In the genomic region with DNA sequence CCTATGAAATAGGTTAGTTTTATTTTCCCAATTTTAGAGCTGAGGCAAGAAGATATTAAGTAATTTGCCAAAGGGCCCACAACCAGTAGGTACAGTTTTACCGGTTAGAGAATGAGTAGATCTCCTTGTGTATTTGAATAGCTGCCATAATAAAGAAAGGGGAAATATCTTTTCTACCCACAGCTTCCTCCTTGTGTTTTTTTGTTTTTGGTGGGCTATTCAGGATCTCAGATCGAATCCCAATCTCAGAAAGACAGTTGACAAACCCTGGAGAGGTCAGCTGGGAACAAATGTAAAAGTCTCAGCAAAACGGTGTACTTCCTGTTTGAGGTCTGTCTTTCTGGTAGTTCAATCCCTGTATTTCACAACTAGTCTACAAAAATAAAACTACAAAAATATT, we compare ENCODE assay signal across 9 cellular contexts. TPM values are rescaled to one million over a fixed set of nuclear protein-coding genes. Genes with fewer than 3 reads are reported as not detected.
A peak's percentile ranks its signal among the peaks of the same experiment; 100 is the strongest.
DNase-seq lines count a peak whose midpoint lies in the region; ATAC-seq, FAIRE-seq and TF ChIP-seq lines count a peak whose summit lies in the region.
"Had no signal": no experiment of that assay in that cellular context is flagged by ENCODE, and none has a peak within 500 bp of the region (broad histone marks: within the 10 kb centered on the region; RNA-seq: fewer than 3 reads in every experiment).

No MANE protein-coding gene starts in this region.

- in situ Hi-C loops in K562 (cut with MboI) = no loop called here

- no peak overlapping the region for H2AFZ ChIP-seq in K562 (ENCODE audit: low read depth, low read length)

- H4K20me1 ChIP-seq in K562 (replicated peaks; ENCODE audit: control insufficient read depth, insufficient read depth, low read length) = 0 out of 2 replicates have a peak, but pooled peaks cover 5% of the 10 kb centered on the region

- H3K9me1 ChIP-seq in K562 (ENCODE audit: control insufficient read depth, insufficient read depth, low read length) = no peaks in the 10 kb centered on the region

- 43% methylated on average over 3 of the region's 3 CpGs for WGBS in K562 (ENCODE audit: insufficient coverage, low coverage, missing lambda C conversion rate)
- 27 to 36% methylated on average over 3 of the region's 3 CpGs for WGBS in pancreas, 2 donors

- no peak for TF ChIP-seq CTCF in K562 (IDR thresholded peaks at IDR 0.05 in 2 of 3, conservative IDR thresholded peaks at IDR 0.05 in 1 of 3; ENCODE audit: insufficient read depth in 2 of 3, low read depth in 1 of 3, low read length in 3 of 3)
- TF ChIP-seq CTCF in pancreas (IDR thresholded peaks at IDR 0.05) = no peak

- ATAC-seq in GM19351 (IDR thresholded peaks at IDR 0.05; ENCODE audit: unreplicated experiment) (peak; percentile 37), HG03342 (IDR thresholded peaks at IDR 0.05; ENCODE audit: unreplicated experiment) (peak; percentile 31), K562 (no peak), pancreas (peak in 3 of 4 donors; percentile 44 to 68 (median 59)), HG02588 (IDR thresholded peaks at IDR 0.05; ENCODE audit: unreplicated experiment) (no peak)

- H3K4me3 ChIP-seq in K562 (no peak overlapping the region), pancreas (no peak overlapping the region)

- no peak overlapping the region for H3K4me2 ChIP-seq in K562 (ENCODE audit: insufficient read depth, low read length)

- no peak for TF ChIP-seq RAD21 in K562 (CRISPR knock-in tag; conservative IDR thresholded peaks at IDR 0.05 in 1 of 2, IDR thresholded peaks at IDR 0.05 in 1 of 2)

- H3K4me1 ChIP-seq in K562 (replicated peaks in 1 of 2; ENCODE audit: control insufficient read depth in 2 of 2, insufficient read depth in 2 of 2, low read length in 2 of 2) (peaks cover 0 to 24% of the 10 kb centered on the region in 2 experiments; a peak in 3 of 5 replicates), pancreas (peaks cover 0 to 12% (median 12%) of the 10 kb centered on the region in 3 donors)

- H3K79me2 ChIP-seq in K562 (ENCODE audit: control insufficient read depth, insufficient read depth, low read length) = peaks cover 37% of the 10 kb centered on the region

- intact Hi-C loops in K562 (cut with micrococcal nuclease) = no loop called here
- intact Hi-C loops in pancreas (cut with DNase I) = no loop called here

- POLR2A ChIA-PET in K562 (lab: Yijun Ruan, JAX) = interaction anchor here (0.6 to 3.0 kb wide), 3 partner anchors 10 to 14 kb away, joined by 3 to 18 read pairs (median 3); partner anchors contain the start of genes FKBP15 and SLC31A1

- H3K27ac ChIP-seq in K562 (ENCODE audit: extremely low read depth, low read depth, low read length) = peak overlapping the region; percentile 21; the same call in 2 of the 3 replicates
- peak overlapping the region in 2 of 4 donors; percentile 22 to 45 for H3K27ac ChIP-seq in pancreas

- TF ChIP-seq EP300 in K562 (IDR thresholded peaks at IDR 0.05; ENCODE audit: low read length) = no peak

- DNase-seq in K562 (ENCODE audit: extremely low read depth in 1 of 4, low spot score in 3 of 4) (no peak), pancreas (no peak), LoVo (ENCODE audit: low spot score) (no peak), ureter (ENCODE audit: low spot score) (no peak), NCI-H2227 (lab: John Stamatoyannopoulos, UW; ENCODE audit: unreplicated experiment) (no peak)

- no TSS peak for BruUV-seq in K562 (replicated peaks; lab: Mats Ljungman, UMichigan)

- H3K9ac ChIP-seq in K562 (ENCODE audit: insufficient read depth in 1 of 2, low read depth in 2 of 2, low read length in 2 of 2) = no peak overlapping the region

- no peak for TF ChIP-seq POLR2A in K562 (conservative IDR thresholded peaks at IDR 0.05)

- H3K27me3 ChIP-seq in K562 (ENCODE audit: control insufficient read depth in 2 of 2, insufficient read depth in 2 of 2, low read length in 2 of 2) (no peaks in the 10 kb centered on the region), pancreas (no peaks in the 10 kb centered on the region)

- H3K36me3 ChIP-seq in K562 (ENCODE audit: control insufficient read depth, insufficient read depth, low read length) = peaks cover 7% of the 10 kb centered on the region; the same call in 1 of the 3 replicates
- no peaks in the 10 kb centered on the region for H3K36me3 ChIP-seq in pancreas

- CTCF ChIA-PET in K562 (lab: Yijun Ruan, JAX; ENCODE audit: low intra/inter-chr PET ratio) = no interaction called here

- H3K9me3 ChIP-seq in K562 (replicated peaks; ENCODE audit: control insufficient read depth, insufficient read depth, low read depth, low read length) (no peaks in the 10 kb centered on the region), pancreas (no peaks in the 10 kb centered on the region)

- FAIRE-seq in K562 (lab: Jason Lieb, UNC) = no peak
- FAIRE-seq in pancreas (lab: Jason Lieb, UNC) = no peak
- FAIRE-seq: H1 had no signal

RNA-seq across cellular contexts. Expression of gene SLC31A1, which starts 11.8 kb away (rescaled TPM):
- 27.5 and 46.2 TPM in 2 replicates for total RNA-seq in K562 (2011; cell fraction: chromatin; rRNA removed; ENCODE audit: low replicate concordance)
- total RNA-seq in K562 (2011; cell fraction: nucleolus; rRNA removed) = 29.9 and 34.7 TPM in 2 replicates
- 63.7 and 98.0 TPM in 2 replicates for total RNA-seq in K562 (2011; cell fraction: nucleoplasm; rRNA removed)
- 15.4 and 17.2 TPM in 2 replicates for total RNA-seq in K562 (2014; rRNA removed)
- total RNA-seq in K562 (2014; rRNA removed; fragmentation: Illumina TruSeq; extraction: Trizol) = 28.6 and 29.9 TPM in 2 replicates
- total RNA-seq in K562 (2015; rRNA removed; fragmentation: Illumina TruSeq; extraction: Trizol) = 17.3 and 19.7 TPM in 2 replicates
- 25.8 and 25.9 TPM in 2 replicates for total RNA-seq in K562 (2021)
- 39.3 and 40.7 TPM in 2 replicates for polyA plus RNA-seq in K562 (2011; rRNA removed)
- 23.0 and 45.3 TPM in 2 replicates for polyA plus RNA-seq in K562 (2011; cell fraction: cytosol; rRNA removed)
- polyA plus RNA-seq in K562 (2011; cell fraction: nucleus; rRNA removed) = 5.1 and 7.0 TPM in 2 replicates
- polyA plus RNA-seq in K562 (2012) = 28.0 and 65.7 TPM in 2 replicates
- polyA plus RNA-seq in K562 (2014; fragmentation: Illumina TruSeq; extraction: Trizol) = 32.0 and 34.6 TPM in 2 replicates
- 10 to 100 TPM; 21.7 to 30.7 TPM for polyA plus RNA-seq in K562 (2014; fragmentation: Nextera tagmentation; extraction: Ambion mirVana)
- 19.7 and 25.4 TPM in 2 replicates for polyA plus RNA-seq in K562 (2014; rRNA removed)
- polyA minus RNA-seq in K562 (2011; rRNA and poly(A)+ RNA removed) = 41.4 and 42.7 TPM in 2 replicates
- 14.0 and 17.5 TPM in 2 replicates for polyA minus RNA-seq in K562 (2011; cell fraction: cytosol; rRNA and poly(A)+ RNA removed)
- polyA minus RNA-seq in K562 (2011; cell fraction: nucleus; rRNA and poly(A)+ RNA removed) = 7.4 and 12.8 TPM in 2 replicates
- 10 to 100 TPM in 4 of 6 donors, 1 to 10 TPM in 2; 7.6 to 16.1 (median 12.8) TPM for total RNA-seq in pancreas
- 1 to 10 TPM; 2.5 to 6.7 TPM for polyA plus RNA-seq in pancreas
- total RNA-seq in ureter = 26.3 TPM

RNA-seq across cellular contexts. Expression of gene FKBP15, which starts 12.1 kb away (rescaled TPM):
- 86.3 and 101 TPM in 2 replicates for total RNA-seq in K562 (2011; cell fraction: chromatin; rRNA removed; ENCODE audit: low replicate concordance)
- total RNA-seq in K562 (2011; cell fraction: nucleolus; rRNA removed) = 43.7 and 47.4 TPM in 2 replicates
- total RNA-seq in K562 (2011; cell fraction: nucleoplasm; rRNA removed) = 73.0 and 105 TPM in 2 replicates
- total RNA-seq in K562 (2014; rRNA removed) (15.2 and 18.3 TPM in 2 replicates), K562 (2014; rRNA removed; fragmentation: Illumina TruSeq; extraction: Trizol) (16.3 and 18.1 TPM in 2 replicates), K562 (2015; rRNA removed; fragmentation: Illumina TruSeq; extraction: Trizol) (20.1 and 21.6 TPM in 2 replicates), K562 (2021) (17.9 and 18.9 TPM in 2 replicates), pancreas (10 to 100 TPM in 4 of 6 donors, 1 to 10 TPM in 2; 8.6 to 16.5 (median 10.6) TPM), ureter (43.9 TPM)
- polyA plus RNA-seq in K562 (2011; rRNA removed) (38.0 and 45.2 TPM in 2 replicates), K562 (2014; fragmentation: Illumina TruSeq; extraction: Trizol) (19.5 and 23.2 TPM in 2 replicates), K562 (2014; fragmentation: Nextera tagmentation; extraction: Ambion mirVana) (10 to 100 TPM in 1 of 2 experiments, 1 to 10 TPM in 1; 8.7 to 15.3 TPM), K562 (2014; rRNA removed) (17.9 and 18.9 TPM in 2 replicates), pancreas (1 to 10 TPM; 7.5 to 10.0 TPM)
- 23.5 and 35.7 TPM in 2 replicates for polyA plus RNA-seq in K562 (2011; cell fraction: cytosol; rRNA removed)
- polyA plus RNA-seq in K562 (2011; cell fraction: nucleus; rRNA removed) = 119 and 124 TPM in 2 replicates
- 15.5 and 15.7 TPM in 2 replicates for polyA plus RNA-seq in K562 (2012)
- polyA minus RNA-seq in K562 (2011; rRNA and poly(A)+ RNA removed) = 63.8 and 69.0 TPM in 2 replicates
- 13.3 and 21.6 TPM in 2 replicates for polyA minus RNA-seq in K562 (2011; cell fraction: cytosol; rRNA and poly(A)+ RNA removed)
- 63.8 and 108 TPM in 2 replicates for polyA minus RNA-seq in K562 (2011; cell fraction: nucleus; rRNA and poly(A)+ RNA removed)

RNA-seq across cellular contexts. Expression of gene CDC26, which starts 42.2 kb away (rescaled TPM):
- 6.0 and 15.5 TPM in 2 replicates for total RNA-seq in K562 (2011; cell fraction: chromatin; rRNA removed; ENCODE audit: low replicate concordance)
- 3.7 and 4.7 TPM in 2 replicates for total RNA-seq in K562 (2011; cell fraction: nucleolus; rRNA removed)
- total RNA-seq in K562 (2011; cell fraction: nucleoplasm; rRNA removed) = 6.2 and 8.5 TPM in 2 replicates
- total RNA-seq in K562 (2014; rRNA removed) (38.9 and 49.8 TPM in 2 replicates), K562 (2014; rRNA removed; fragmentation: Illumina TruSeq; extraction: Trizol) (60.0 and 61.5 TPM in 2 replicates), K562 (2015; rRNA removed; fragmentation: Illumina TruSeq; extraction: Trizol) (63.9 and 65.3 TPM in 2 replicates), K562 (2021) (33.0 TPM in 2 replicates), pancreas (10 to 100 TPM in 3 of 6 donors, 1 to 10 TPM in 3; 7.4 to 18.0 (median 10.3) TPM), ureter (26.6 TPM)
- polyA plus RNA-seq in K562 (2011; rRNA removed) (30.1 and 42.9 TPM in 2 replicates), K562 (2014; fragmentation: Illumina TruSeq; extraction: Trizol) (69.5 and 76.9 TPM in 2 replicates), K562 (2014; fragmentation: Nextera tagmentation; extraction: Ambion mirVana) (100 to 1,000 TPM; 132 to 147 TPM), K562 (2014; rRNA removed) (57.4 and 64.6 TPM in 2 replicates), pancreas (10 to 100 TPM; 11.0 to 30.1 TPM)
- 7.1 and 20.4 TPM in 2 replicates for polyA plus RNA-seq in K562 (2011; cell fraction: cytosol; rRNA removed)
- 9.9 and 13.4 TPM in 2 replicates for polyA plus RNA-seq in K562 (2011; cell fraction: nucleus; rRNA removed)
- 24.7 and 64.4 TPM in 2 replicates for polyA plus RNA-seq in K562 (2012)
- 29.1 and 33.8 TPM in 2 replicates for polyA minus RNA-seq in K562 (2011; rRNA and poly(A)+ RNA removed)
- 6.0 and 11.5 TPM in 2 replicates for polyA minus RNA-seq in K562 (2011; cell fraction: cytosol; rRNA and poly(A)+ RNA removed)
- polyA minus RNA-seq in K562 (2011; cell fraction: nucleus; rRNA and poly(A)+ RNA removed) = 3.5 and 8.0 TPM in 2 replicates

RNA-seq across cellular contexts. Expression of gene PRPF4, which starts 42.3 kb away (rescaled TPM):
- 40.6 and 50.9 TPM in 2 replicates for total RNA-seq in K562 (2011; cell fraction: chromatin; rRNA removed; ENCODE audit: low replicate concordance)
- 20.5 and 23.0 TPM in 2 replicates for total RNA-seq in K562 (2011; cell fraction: nucleolus; rRNA removed)
- total RNA-seq in K562 (2011; cell fraction: nucleoplasm; rRNA removed) = 26.3 and 27.7 TPM in 2 replicates
- total RNA-seq in K562 (2014; rRNA removed) = 36.2 and 39.8 TPM in 2 replicates
- total RNA-seq in K562 (2014; rRNA removed; fragmentation: Illumina TruSeq; extraction: Trizol) = 42.4 and 45.0 TPM in 2 replicates
- total RNA-seq in K562 (2015; rRNA removed; fragmentation: Illumina TruSeq; extraction: Trizol) = 52.7 and 53.2 TPM in 2 replicates
- total RNA-seq in K562 (2021) = 36.1 and 36.7 TPM in 2 replicates
- polyA plus RNA-seq in K562 (2011; rRNA removed) = 18.3 and 26.1 TPM in 2 replicates
- polyA plus RNA-seq in K562 (2011; cell fraction: cytosol; rRNA removed) = 19.0 and 20.2 TPM in 2 replicates
- 15.4 and 18.4 TPM in 2 replicates for polyA plus RNA-seq in K562 (2011; cell fraction: nucleus; rRNA removed)
- 26.0 and 38.2 TPM in 2 replicates for polyA plus RNA-seq in K562 (2012)
- 44.7 and 49.8 TPM in 2 replicates for polyA plus RNA-seq in K562 (2014; fragmentation: Illumina TruSeq; extraction: Trizol)
- 10 to 100 TPM; 25.8 to 66.0 TPM for polyA plus RNA-seq in K562 (2014; fragmentation: Nextera tagmentation; extraction: Ambion mirVana)
- polyA plus RNA-seq in K562 (2014; rRNA removed) = 29.5 and 30.2 TPM in 2 replicates
- 19.3 and 21.5 TPM in 2 replicates for polyA minus RNA-seq in K562 (2011; rRNA and poly(A)+ RNA removed)
- polyA minus RNA-seq in K562 (2011; cell fraction: cytosol; rRNA and poly(A)+ RNA removed) = 17.4 and 19.7 TPM in 2 replicates
- 9.0 and 15.3 TPM in 2 replicates for polyA minus RNA-seq in K562 (2011; cell fraction: nucleus; rRNA and poly(A)+ RNA removed)
- 10 to 100 TPM in 2 of 6 donors, 1 to 10 TPM in 4; 5.5 to 10.8 (median 8.4) TPM for total RNA-seq in pancreas
- polyA plus RNA-seq in pancreas = 1 to 10 TPM; 5.1 to 9.4 TPM
- 27.5 TPM for total RNA-seq in ureter

Comparison
In these comparisons a context has a peak if more than half of its experiments do, and no peak if none do; other contexts are left out.
1. ATAC-seq: peak in GM19351 (single experiment), HG03342 (single experiment) and pancreas (3 of 4); none in K562 (single experiment) and HG02588 (single experiment).